19 cellular contexts compared by ENCODE assay signal in genomic region chr7:155450558-155450827, GRCh38. TPM values are rescaled to one million over a fixed set of nuclear protein-coding genes. Genes with fewer than 3 reads are reported as not detected.
A peak's percentile ranks its signal among the peaks of the same experiment; 100 is the strongest.
DNase-seq lines count a peak whose midpoint lies in the region; ATAC-seq, FAIRE-seq and TF ChIP-seq lines count a peak whose summit lies in the region.
"Had no signal": no experiment of that assay in that cellular context is flagged by ENCODE, and none has a peak within 500 bp of the region (broad histone marks: within the 10 kb centered on the region; RNA-seq: fewer than 3 reads in every experiment).

No MANE protein-coding gene starts in this region.

- TF ChIP-seq POLR2A in A549 (IDR thresholded peaks at IDR 0.05; ENCODE audit: low read length): no peak

- H3K4me3 Mint-ChIP-seq in WTC11: peak overlapping the region; percentile 43

- H3K4ac ChIP-seq in mesendoderm (ENCODE audit: low read depth, low read length): no peak overlapping the region

- no peaks in the 10 kb centered on the region; the same call in 1 of the 2 replicates for H3K36me3 Mint-ChIP-seq in WTC11
- H3K36me3 Mint-ChIP-seq: CD4-positive, alpha-beta memory T cell had no signal

- no peak for TF ChIP-seq EP300 in A549 (IDR thresholded peaks at IDR 0.05)

- H2AFZ ChIP-seq in osteoblast (ENCODE audit: low read length): no peak overlapping the region

- H3K4me2 ChIP-seq in A549: peak overlapping the region; percentile 46; the same call in 2 of the 3 replicates
- no peak overlapping the region for H3K4me2 ChIP-seq in mesendoderm (ENCODE audit: low read length)
- no peak overlapping the region for H3K4me2 ChIP-seq in osteoblast (ENCODE audit: insufficient read depth, low read length)
- H3K4me2 ChIP-seq: BLaER1 had no signal

- H3K27me3 ChIP-seq in mesendoderm (ENCODE audit: insufficient read depth, low read length, poor library complexity): peaks cover 75% of the 10 kb centered on the region
- H3K27me3 ChIP-seq in osteoblast (ENCODE audit: insufficient read depth, low read length): peaks cover 81% of the 10 kb centered on the region
- peaks cover 82% of the 10 kb centered on the region for H3K27me3 ChIP-seq in brain microvascular endothelial cell (replicated peaks)

- ATAC-seq in A549 (peak in 1 of 2 experiments; percentile 5; a peak in 2 of 6 replicates), WTC11 (no peak)

- H2BK5ac ChIP-seq in mesendoderm (ENCODE audit: low read length): no peak overlapping the region

- H3K4me1 Mint-ChIP-seq in WTC11: peaks cover 36% of the 10 kb centered on the region

- DNase-seq in A549 (ENCODE audit: low read depth in 1 of 2, low spot score in 1 of 2): no peak
- no peak for DNase-seq in WTC11 (ENCODE audit: low spot score)
- no peak for DNase-seq in mesendoderm
- DNase-seq in osteoblast (ENCODE audit: insufficient read length, low spot score, missing footprints): peak; percentile 58
- DNase-seq in central memory CD4-positive, alpha-beta T cell: no peak
- no peak for DNase-seq in HK-2 (ENCODE audit: unreplicated experiment)
- DNase-seq in brain microvascular endothelial cell: no peak
- no peak for DNase-seq in activated CD4-positive, alpha-beta T cell treated with anti-CD3 and anti-CD28 coated beads for 4 hours
- DNase-seq: CD4-positive, alpha-beta memory T cell; DMS153; DMS79; GF-D8; GOT3; H9 had no signal

- H3K27ac ChIP-seq in A549: no peak overlapping the region
- H3K27ac ChIP-seq in mesendoderm (ENCODE audit: low read depth, low read length): no peak overlapping the region
- no peak overlapping the region for H3K27ac ChIP-seq in osteoblast (ENCODE audit: low read depth, low read length)
- no peak overlapping the region for H3K27ac ChIP-seq in brain microvascular endothelial cell
- H3K27ac ChIP-seq: 22Rv1, BLaER1 had no signal

- H2BK15ac ChIP-seq in mesendoderm (replicated peaks; ENCODE audit: low read depth): no peak overlapping the region

- no peak for TF ChIP-seq CTCF in A549 (IDR thresholded peaks at IDR 0.05)
- TF ChIP-seq CTCF in WTC11 (IDR thresholded peaks at IDR 0.05): no peak
- TF ChIP-seq CTCF in osteoblast (IDR thresholded peaks at IDR 0.05; ENCODE audit: extremely low read depth, low read depth, low read length): no peak
- no peak for TF ChIP-seq CTCF in brain microvascular endothelial cell (IDR thresholded peaks at IDR 0.05; ENCODE audit: low read depth, low read length, missing control alignments)

- peaks cover 100% of the 10 kb centered on the region for H3K27me3 Mint-ChIP-seq in WTC11 (ENCODE audit: low read depth)

- H3K79me2 ChIP-seq in mesendoderm (ENCODE audit: control insufficient read depth, insufficient read depth, low read length) (no peaks in the 10 kb centered on the region), osteoblast (ENCODE audit: insufficient read depth, low read length) (no peaks in the 10 kb centered on the region)

- peak overlapping the region; percentile 5 for H3K56ac ChIP-seq in mesendoderm (ENCODE audit: low read length)

- no peak overlapping the region for H3K27ac Mint-ChIP-seq in WTC11
- H3K27ac Mint-ChIP-seq: H9 had no signal

- H4K5ac ChIP-seq in mesendoderm (ENCODE audit: low read length): no peak overlapping the region

- in situ Hi-C loops in brain microvascular endothelial cell (cut with HindIII; ENCODE audit: low pct_ligation_motif_present, low sequenced_read_pairs): no loop called here

- TF ChIP-seq RAD21 in A549 (conservative IDR thresholded peaks at IDR 0.05 in 1 of 2, IDR thresholded peaks at IDR 0.05 in 1 of 2): no peak

- H2BK120ac ChIP-seq in mesendoderm (ENCODE audit: low read depth, low read length): no peak overlapping the region

- no peak for FAIRE-seq in A549 (lab: Jason Lieb, UNC)

- no peaks in the 10 kb centered on the region for H3K9me3 ChIP-seq in A549
- H3K9me3 ChIP-seq in osteoblast (ENCODE audit: low read depth, low read length): no peaks in the 10 kb centered on the region

- no peak overlapping the region for H3K9ac ChIP-seq in mesendoderm (ENCODE audit: low read length)
- H3K9ac ChIP-seq: BLaER1 had no signal

- H3K9me3 Mint-ChIP-seq in WTC11: no peaks in the 10 kb centered on the region
- H3K9me3 Mint-ChIP-seq: CD4-positive, alpha-beta memory T cell had no signal

- H3K4me1 ChIP-seq in A549 (peaks cover 16% of the 10 kb centered on the region; the same call in 2 of the 3 replicates), mesendoderm (ENCODE audit: control insufficient read depth, low read depth, low read length) (no peaks in the 10 kb centered on the region), osteoblast (ENCODE audit: insufficient read depth, low read length) (no peaks in the 10 kb centered on the region)
- H3K4me1 ChIP-seq: BLaER1 had no signal

- CTCF ChIA-PET in A549 (lab: Yijun Ruan, JAX): interaction anchor here (0.9 to 1.5 kb wide), 2 partner anchors 71 to 523 kb away, joined by 3 read pairs; no protein-coding TSS in a partner anchor
- CTCF ChIA-PET in WTC11 (lab: Charles Lee): interaction anchor here (0.8 to 3.6 kb wide), 8 partner anchors 21 to 148 kb away, joined by 3 to 34 read pairs (median 5); no protein-coding TSS in a partner anchor

- H3K36me3 ChIP-seq in mesendoderm (ENCODE audit: control insufficient read depth, insufficient read depth, low read length): no peaks in the 10 kb centered on the region
- H3K36me3 ChIP-seq in osteoblast (ENCODE audit: insufficient read depth, low read length): no peaks in the 10 kb centered on the region
- no peaks in the 10 kb centered on the region for H3K36me3 ChIP-seq in brain microvascular endothelial cell (replicated peaks)
- H3K36me3 ChIP-seq: BLaER1 had no signal

- H3K79me1 ChIP-seq in mesendoderm (ENCODE audit: low read length): no peaks in the 10 kb centered on the region

- POLR2A ChIA-PET in A549 (lab: Yijun Ruan, JAX): no interaction called here
- POLR2A ChIA-PET in WTC11 (lab: Charles Lee): no interaction called here

- no peak overlapping the region; the same call in 2 of the 3 replicates for H3K4me3 ChIP-seq in A549
- H3K4me3 ChIP-seq in mesendoderm (ENCODE audit: low read length): no peak overlapping the region
- H3K4me3 ChIP-seq in osteoblast (ENCODE audit: insufficient read depth, low read length): no peak overlapping the region
- no peak overlapping the region for H3K4me3 ChIP-seq in brain microvascular endothelial cell (ENCODE audit: low read depth, low read length)
- H3K4me3 ChIP-seq: BLaER1 had no signal

- peak overlapping the region; percentile 24 for H3K23ac ChIP-seq in mesendoderm (ENCODE audit: low read length)

- H4K8ac ChIP-seq in mesendoderm (ENCODE audit: low read depth, low read length): no peak overlapping the region

- no peaks in the 10 kb centered on the region for H4K20me1 ChIP-seq in osteoblast (ENCODE audit: insufficient read depth, low read length)

- H2AK5ac ChIP-seq in mesendoderm (ENCODE audit: low read length): no peak overlapping the region

- 9% methylated on average over 7 of the region's 15 CpGs for WGBS in A549 (ENCODE audit: missing lambda C conversion rate)
- WGBS in mesendoderm (ENCODE audit: extremely low coverage, insufficient coverage, low lambda C conversion rate): no CpG with 5 or more reads among the region's 15 CpGs

- H3K18ac ChIP-seq in mesendoderm (ENCODE audit: low read length): no peak overlapping the region

TF ChIP-seq in A549, 52 proteins besides CTCF, POLR2A, EP300 and RAD21:
- TF ChIP-seq EHMT2 (IDR thresholded peaks at IDR 0.05; ENCODE audit: low read depth) (no peak), HOXA7 (CRISPR knock-in tag; IDR thresholded peaks at IDR 0.05) (no peak), TFCP2L1 (CRISPR knock-in tag; IDR thresholded peaks at IDR 0.05) (no peak), JUN (IDR thresholded peaks at IDR 0.05) (no peak), CHD4 (IDR thresholded peaks at IDR 0.05; ENCODE audit: borderline replicate concordance) (no peak), NFE2L2 (conservative IDR thresholded peaks at IDR 0.05; ENCODE audit: low read length) (no peak), CBX8 (IDR thresholded peaks at IDR 0.05) (no peak), ZSCAN20 (CRISPR knock-in tag; IDR thresholded peaks at IDR 0.05) (no peak)

TF ChIP-seq in WTC11, 78 proteins besides CTCF, POLR2A, EP300 and RAD21:
- TF ChIP-seq ZNF425 (CRISPR knock-in tag; conservative IDR thresholded peaks at IDR 0.05) (no peak), HMGA2 (CRISPR knock-in tag; IDR thresholded peaks at IDR 0.05) (no peak)

RNA-seq across cellular contexts. Expression of gene EN2, which starts 7.4 kb away (rescaled TPM):
- polyA plus RNA-seq in A549 (2011; rRNA removed) (0.33 and 0.53 TPM in 2 replicates), A549 (2017; fragmentation: RNase III; extraction: RNeasy Plus Mini Kit Qiagen cat#74134 plus additional on column Dnase treatment) (0.51 to 0.62 TPM (median 0.54 TPM) in 3 replicates)
- polyA plus RNA-seq in A549 (2012; cell fraction: cytosol; rRNA removed): 0.61 and 0.76 TPM in 2 replicates
- 0.44 and 0.52 TPM in 2 replicates for polyA plus RNA-seq in A549 (2012; cell fraction: nucleus; rRNA removed)
- polyA minus RNA-seq in A549 (2011; rRNA and poly(A)+ RNA removed): 0.21 and 0.63 TPM in 2 replicates
- total RNA-seq in WTC11 (2021) (not detected in 3 replicates), osteoblast (under 0.01 TPM in 1 of 2 replicates, not detected in the other)
- not detected for polyA plus RNA-seq in mesendoderm (2013, experiment 1 of 2)
- polyA plus RNA-seq in mesendoderm (2013, experiment 2 of 2): not detected
- total RNA-seq: A673; CD4-positive, alpha-beta memory T cell had no signal
- polyA plus RNA-seq: AG04450; CD14-positive monocyte; CD4-positive, alpha-beta memory T cell had no signal
